ENCODE assay signal across 25 cellular contexts in the genomic region with DNA sequence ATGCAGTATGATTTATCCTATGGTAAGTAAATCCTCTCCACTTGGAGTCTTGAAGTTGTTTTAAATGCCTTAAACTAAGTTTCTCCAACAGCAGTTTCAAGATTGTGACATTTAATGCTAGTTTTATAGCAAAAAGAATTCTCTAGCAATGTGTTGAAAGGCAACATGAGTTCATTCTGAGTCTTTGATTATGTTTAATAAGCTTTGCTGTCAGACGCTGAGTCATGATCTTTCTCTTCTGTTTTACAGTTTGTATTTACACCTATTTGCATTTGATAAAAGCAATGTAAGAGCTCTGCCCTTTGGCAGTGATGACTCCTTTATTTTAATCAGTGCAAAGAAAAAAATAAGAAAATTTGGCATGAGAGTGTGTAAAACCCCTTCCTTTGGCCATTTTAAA.
DNase-seq lines count a peak whose midpoint lies in the region; ATAC-seq, FAIRE-seq and TF ChIP-seq lines count a peak whose summit lies in the region.
"Had no signal": no experiment of that assay in that cellular context is flagged by ENCODE, and none has a peak within 500 bp of the region (broad histone marks: within the 10 kb centered on the region; RNA-seq: fewer than 3 reads in every experiment).

No MANE protein-coding gene starts in this region.

- no peak overlapping the region for H3K27ac Mint-ChIP-seq in activated T-cell treated with anti-CD3 and anti-CD28 coated beads, Interleukin-2, amount 50 U/mL, for 24 hours
- H3K27ac Mint-ChIP-seq: CD4-positive, CD25-positive, alpha-beta regulatory T cell; HFFc6; IgD-negative memory B cell had no signal

- H3K9me3 ChIP-seq in HepG2 (ENCODE audit: low read length) (no peaks in the 10 kb centered on the region), small intestine (ENCODE audit: control insufficient read depth, low read depth) (no peaks in the 10 kb centered on the region), smooth muscle cell (replicated peaks; ENCODE audit: low read depth) (no peaks in the 10 kb centered on the region)
- H3K9me3 ChIP-seq: BE2C, Caco-2, MG63 had no signal

- H3K27ac ChIP-seq in HepG2 (ENCODE audit: extremely low read length, insufficient read depth, low read length) (no peak overlapping the region), small intestine (ENCODE audit: low read depth in 1 of 2, low read length in 1 of 2) (no peak overlapping the region), smooth muscle cell (ENCODE audit: low read depth) (no peak overlapping the region)
- H3K27ac ChIP-seq: HL-60 had no signal

- intact Hi-C loops in HepG2 (cut with micrococcal nuclease; ENCODE audit: unreplicated experiment), result no loop called here

- H3K4me1 ChIP-seq in HepG2 (ENCODE audit: insufficient read depth, low read length) (no peaks in the 10 kb centered on the region), small intestine (ENCODE audit: control insufficient read depth in 2 of 2, insufficient read depth in 1 of 2, low read depth in 1 of 2, low read length in 1 of 2) (no peaks in the 10 kb centered on the region), smooth muscle cell (ENCODE audit: low read depth) (no peaks in the 10 kb centered on the region)
- H3K4me1 ChIP-seq: BE2C, Caco-2 had no signal

- H3K79me2 ChIP-seq in HepG2 (ENCODE audit: insufficient read depth, low read length) (no peaks in the 10 kb centered on the region), smooth muscle cell (ENCODE audit: low read depth) (no peaks in the 10 kb centered on the region)

- CTCF ChIA-PET in HepG2 (lab: Yijun Ruan, JAX; ENCODE audit: low intra/inter-chr PET ratio, low total read pairs), result no interaction called here

- H3K4me2 ChIP-seq in HepG2 (ENCODE audit: low read depth, low read length), result no peak overlapping the region
- H3K4me2 ChIP-seq in smooth muscle cell, result no peak overlapping the region

- in situ Hi-C loops in HepG2 (cut with HindIII; ENCODE audit: extremely low pct_ligation_motif_present, low pct_unique_long_range_greater_than_20kb), result no loop called here

- TF ChIP-seq RAD21 in HepG2 (CRISPR knock-in tag; IDR thresholded peaks at IDR 0.05), result no peak

- no peak overlapping the region for H3K9ac ChIP-seq in HepG2 (ENCODE audit: insufficient read depth, low read depth, low read length)
- no peak overlapping the region for H3K9ac ChIP-seq in smooth muscle cell (ENCODE audit: low read depth)

- no TSS peak for BruUV-seq in HepG2 (replicated peaks; lab: Mats Ljungman, UMichigan)

- H3K36me3 ChIP-seq in HepG2 (replicated peaks in 1 of 2; ENCODE audit: control insufficient read depth in 1 of 2, insufficient read depth in 2 of 2, low read length in 2 of 2) (no peaks in the 10 kb centered on the region), small intestine (ENCODE audit: control insufficient read depth in 2 of 2, insufficient read depth in 2 of 2, low read length in 2 of 2) (no peaks in the 10 kb centered on the region), smooth muscle cell (ENCODE audit: low read depth) (no peaks in the 10 kb centered on the region)
- H3K36me3 ChIP-seq: BE2C, MG63 had no signal

- TF ChIP-seq EP300 in HepG2 (IDR thresholded peaks at IDR 0.05; ENCODE audit: low read depth in 2 of 2, low read length in 2 of 2), result no peak
- TF ChIP-seq EP300 in HepG2 (CRISPR knock-in tag; IDR thresholded peaks at IDR 0.05; ENCODE audit: borderline replicate concordance), result no peak

- TF ChIP-seq POLR2A in HepG2 (IDR thresholded peaks at IDR 0.05; ENCODE audit: insufficient read depth in 1 of 2, low read depth in 2 of 2, low read length in 2 of 2), result no peak

- H3K36me3 Mint-ChIP-seq in activated T-cell treated with anti-CD3 and anti-CD28 coated beads, Interleukin-2, amount 50 U/mL, for 24 hours (ENCODE audit: low read depth), result no peaks in the 10 kb centered on the region
- H3K36me3 Mint-ChIP-seq: CD4-positive, CD25-positive, alpha-beta regulatory T cell; IgD-negative memory B cell had no signal

- no peak overlapping the region for H3K4me3 Mint-ChIP-seq in activated T-cell treated with anti-CD3 and anti-CD28 coated beads, Interleukin-2, amount 50 U/mL, for 24 hours
- H3K4me3 Mint-ChIP-seq: CD4-positive, CD25-positive, alpha-beta regulatory T cell; HFFc6; IgD-negative memory B cell had no signal

- 8% methylated on average over 1 of the region's 1 CpG for WGBS in HepG2 (ENCODE audit: low lambda C conversion rate)
- 12 to 36% (median 31%) methylated on average over 1 of the region's 1 CpG for WGBS in small intestine, 3 donors
- WGBS in smooth muscle cell (ENCODE audit: low lambda C conversion rate), result 63% methylated on average over 1 of the region's 1 CpG

- ATAC-seq in HepG2 (no peak), GM21390 (IDR thresholded peaks at IDR 0.05; ENCODE audit: unreplicated experiment) (no peak)

- H3K27me3 ChIP-seq in HepG2 (ENCODE audit: control insufficient read depth in 1 of 2, insufficient read depth in 2 of 2, low read length in 2 of 2), result peaks cover 0 to 8% of the 10 kb centered on the region in 2 experiments; a peak in 1 of 5 replicates
- H3K27me3 ChIP-seq in small intestine (ENCODE audit: control insufficient read depth in 2 of 2, insufficient read depth in 2 of 2, low read length in 2 of 2), result no peaks in the 10 kb centered on the region
- H3K27me3 ChIP-seq in smooth muscle cell (ENCODE audit: low read depth), result no peaks in the 10 kb centered on the region
- H3K27me3 ChIP-seq: BE2C, MG63 had no signal

- H2AFZ ChIP-seq in HepG2 (ENCODE audit: low read length), result no peak overlapping the region
- no peak overlapping the region for H2AFZ ChIP-seq in smooth muscle cell (ENCODE audit: low read depth)

- H3K4me3 ChIP-seq in choroid plexus epithelial cell (ENCODE audit: low read depth, low read length) (no peak overlapping the region), HepG2 (replicated peaks in 1 of 3; ENCODE audit: insufficient read depth in 1 of 3, low read depth in 2 of 3, low read length in 3 of 3) (no peak overlapping the region), small intestine (ENCODE audit: low read depth in 1 of 2, low read length in 2 of 2) (no peak overlapping the region), smooth muscle cell (no peak overlapping the region)
- H3K4me3 ChIP-seq: MG63 had no signal

- TF ChIP-seq CTCF in choroid plexus epithelial cell (conservative IDR thresholded peaks at IDR 0.05; ENCODE audit: low read depth, low read length), result no peak
- TF ChIP-seq CTCF in HepG2 (CRISPR knock-in tag; IDR thresholded peaks at IDR 0.05), result no peak
- no peak for TF ChIP-seq CTCF in smooth muscle cell (IDR thresholded peaks at IDR 0.05; ENCODE audit: borderline replicate concordance, insufficient read depth, poor library complexity, severe bottlenecking)

- no peaks in the 10 kb centered on the region for H3F3A ChIP-seq in smooth muscle cell (ENCODE audit: low read depth)

- FAIRE-seq in HepG2 (lab: Jason Lieb, UNC) (no peak), small intestine (lab: Jason Lieb, UNC) (no peak)

- H3K9me3 Mint-ChIP-seq in activated T-cell treated with anti-CD3 and anti-CD28 coated beads, Interleukin-2, amount 50 U/mL, for 24 hours, result no peaks in the 10 kb centered on the region
- H3K9me3 Mint-ChIP-seq: IgD-negative memory B cell had no signal

- peaks cover 5% of the 10 kb centered on the region for H3K27me3 Mint-ChIP-seq in activated T-cell treated with anti-CD3 and anti-CD28 coated beads, Interleukin-2, amount 50 U/mL, for 24 hours

- peak; percentile 42 for DNase-seq in NCI-H82 (lab: John Stamatoyannopoulos, UW)
- DNase-seq in NCI-H82 treated with DMSO at 0.1 percent for 48 hours (lab: John Stamatoyannopoulos, UW; ENCODE audit: unreplicated experiment), result no peak
- peak; percentile 12 for DNase-seq in choroid plexus epithelial cell (ENCODE audit: low read depth)
- DNase-seq in HepG2 (ENCODE audit: low spot score), result no peak
- DNase-seq in small intestine, result peak; percentile 33
- no peak for DNase-seq in activated T-cell treated with anti-CD3 and anti-CD28 coated beads, Interleukin-2, amount 50 U/mL, for 24 hours
- DNase-seq in smooth muscle cell (lab: John Stamatoyannopoulos, UW; ENCODE audit: unreplicated experiment), result no peak
- DNase-seq: 8988T; BE2C; Caco-2; CD4-positive, CD25-positive, alpha-beta regulatory T cell; GF-D8; HFFc6; Karpas-422; MG63; NCI-H1048; NCI-H1436; NCI-H1930; NCI-H226; NCI-H524 treated with DMSO at 0.1 percent for 48 hours; NK-92 treated with Interleukin-12 subunit alpha and Interleukin-12 subunit beta, amount 100 ng/mL, for 24 hours; Right ventricle myocardium superior had no signal

- no peaks in the 10 kb centered on the region for H4K20me1 ChIP-seq in HepG2 (ENCODE audit: insufficient read depth, low read length)
- no peaks in the 10 kb centered on the region for H4K20me1 ChIP-seq in smooth muscle cell (ENCODE audit: low read depth)

- H3K4me1 Mint-ChIP-seq in activated T-cell treated with anti-CD3 and anti-CD28 coated beads, Interleukin-2, amount 50 U/mL, for 24 hours (ENCODE audit: low read depth), result no peaks in the 10 kb centered on the region
- H3K4me1 Mint-ChIP-seq: CD4-positive, CD25-positive, alpha-beta regulatory T cell; IgD-negative memory B cell had no signal

- POLR2A ChIA-PET in HepG2 (lab: Yijun Ruan, JAX), result no interaction called here

TF ChIP-seq in HepG2, 621 proteins besides CTCF, POLR2A, EP300 and RAD21:
- TF ChIP-seq MAFF (IDR thresholded peaks at IDR 0.05; ENCODE audit: low read depth, low read length) (0 out of 2 replicates have a peak, but pooled peaks have one; percentile 3), RARA (CRISPR knock-in tag; IDR thresholded peaks at IDR 0.05) (no peak)

Comparison
In these comparisons a context has a peak if more than half of its experiments do, and no peak if none do; other contexts are left out.
1. DNase-seq: peak in NCI-H82 (single experiment), choroid plexus epithelial cell (single experiment) and small intestine (single experiment); none in NCI-H82 treated with DMSO at 0.1 percent for 48 hours (single experiment), HepG2 (single experiment), activated T-cell treated with anti-CD3 and anti-CD28 coated beads, Interleukin-2, amount 50 U/mL, for 24 hours (single experiment) and smooth muscle cell (single experiment).